In genomic region chr4:95215991-95216605, GRCh38 we compare ENCODE assay signal across 17 cellular contexts.
A peak's percentile ranks its signal among the peaks of the same experiment; 100 is the strongest.
DNase-seq lines count a peak whose midpoint lies in the region; FAIRE-seq and TF ChIP-seq lines count a peak whose summit lies in the region.
"Had no signal": no experiment of that assay in that cellular context is flagged by ENCODE, and none has a peak within 500 bp of the region (broad histone marks: within the 10 kb centered on the region; RNA-seq: fewer than 3 reads in every experiment).

No MANE protein-coding gene starts in this region.

- in situ Hi-C loops in GM23248 (cut with MboI): no loop called here

- peaks cover 16% of the 10 kb centered on the region for H3K4me1 ChIP-seq in GM23248 (ENCODE audit: insufficient read depth)

- no peak overlapping the region for H3K4me3 Mint-ChIP-seq in osteocyte (ENCODE audit: unreplicated experiment)

- H3K9ac ChIP-seq in GM23248: no peak overlapping the region

- DNase-seq in GM23248: peak; percentile 37
- DNase-seq in NOMO-1 (lab: John Stamatoyannopoulos, UW; ENCODE audit: unreplicated experiment in 2 of 2): peak; percentile 83 to 92
- DNase-seq in choroid plexus epithelial cell (ENCODE audit: low read depth): peak; percentile 34
- no peak for DNase-seq in osteocyte (ENCODE audit: extremely low spot score, unreplicated experiment)
- DNase-seq in activated T-cell treated with anti-CD3 and anti-CD28 coated beads, Interleukin-2, amount 50 U/mL, for 48 hours: no peak
- DNase-seq in NCI-H146 (lab: John Stamatoyannopoulos, UW): no peak
- no peak for DNase-seq in kidney tubule cell (ENCODE audit: low spot score)
- no peak for DNase-seq in HTR-8/SVneo (ENCODE audit: insufficient read length, low spot score)
- DNase-seq: activated naive CD4-positive, alpha-beta T cell treated with Interleukin-2 at 50 U/mL for 16 hours; central memory CD4-positive, alpha-beta T cell; NCI-H1930; NCI-H82; SHP77; tibial artery had no signal

- H3K27ac Mint-ChIP-seq in osteocyte (ENCODE audit: unreplicated experiment): peak overlapping the region; percentile 11

- FAIRE-seq in HTR-8/SVneo (lab: Jason Lieb, UNC): no peak
- FAIRE-seq: endometrium, islet of Langerhans, TTC549 had no signal

- no peaks in the 10 kb centered on the region for H3K36me3 Mint-ChIP-seq in osteocyte (ENCODE audit: unreplicated experiment)

- H3K4me1 Mint-ChIP-seq in osteocyte (ENCODE audit: unreplicated experiment): peaks cover 10% of the 10 kb centered on the region

- peaks cover 22% of the 10 kb centered on the region for H3K27me3 Mint-ChIP-seq in osteocyte (ENCODE audit: unreplicated experiment)

- no peaks in the 10 kb centered on the region for H3K79me2 ChIP-seq in GM23248 (ENCODE audit: insufficient read depth)

- H3K27ac ChIP-seq in GM23248: no peak overlapping the region
- H3K27ac ChIP-seq: tibial artery had no signal

- H3K36me3 ChIP-seq in GM23248 (ENCODE audit: low read depth): no peaks in the 10 kb centered on the region

- no peaks in the 10 kb centered on the region for H3K9me2 ChIP-seq in GM23248 (ENCODE audit: insufficient read depth)

- H4K20me1 ChIP-seq in GM23248 (ENCODE audit: insufficient read depth): no peaks in the 10 kb centered on the region

- peak overlapping the region; percentile 56 for H2AFZ ChIP-seq in GM23248

- WGBS in GM23248 (ENCODE audit: low coverage in 1 of 2, low lambda C conversion rate in 2 of 2, missing lambda C conversion rate in 2 of 2), 2 experiments: 53 to 55% methylated on average over 7 of the region's 7 CpGs

- H3K4me2 ChIP-seq in GM23248 (ENCODE audit: unreplicated experiment): no peak overlapping the region

- H3F3A ChIP-seq in GM23248 (ENCODE audit: insufficient read depth): peaks cover 8% of the 10 kb centered on the region; the same call in 1 of the 2 replicates

- H3K4me3 ChIP-seq in GM23248 (no peak overlapping the region), choroid plexus epithelial cell (ENCODE audit: low read depth, low read length) (no peak overlapping the region)
- H3K4me3 ChIP-seq: tibial artery had no signal

- peaks cover 29% of the 10 kb centered on the region for H3K27me3 ChIP-seq in GM23248 (replicated peaks; ENCODE audit: insufficient read depth)
- H3K27me3 ChIP-seq: tibial artery had no signal

- no peak for TF ChIP-seq CTCF in choroid plexus epithelial cell (conservative IDR thresholded peaks at IDR 0.05; ENCODE audit: low read depth, low read length)
- no peak for TF ChIP-seq CTCF in osteocyte (IDR thresholded peaks at IDR 0.05)

- H3K9me3 ChIP-seq in GM23248 (ENCODE audit: low read depth): no peaks in the 10 kb centered on the region
- H3K9me3 ChIP-seq: tibial artery had no signal

- H3K9me3 Mint-ChIP-seq in osteocyte (ENCODE audit: unreplicated experiment): no peaks in the 10 kb centered on the region

Comparison
In these comparisons a context has a peak if more than half of its experiments do, and no peak if none do; other contexts are left out.
1. DNase-seq: peak in GM23248 (single experiment), NOMO-1 (2 of 2) and choroid plexus epithelial cell (single experiment); none in osteocyte (single experiment), activated T-cell treated with anti-CD3 and anti-CD28 coated beads, Interleukin-2, amount 50 U/mL, for 48 hours (0 of 2), NCI-H146 (single experiment), kidney tubule cell (single experiment) and HTR-8/SVneo (single experiment).